ENCODE assay signal across 19 cellular contexts in the genomic region with DNA sequence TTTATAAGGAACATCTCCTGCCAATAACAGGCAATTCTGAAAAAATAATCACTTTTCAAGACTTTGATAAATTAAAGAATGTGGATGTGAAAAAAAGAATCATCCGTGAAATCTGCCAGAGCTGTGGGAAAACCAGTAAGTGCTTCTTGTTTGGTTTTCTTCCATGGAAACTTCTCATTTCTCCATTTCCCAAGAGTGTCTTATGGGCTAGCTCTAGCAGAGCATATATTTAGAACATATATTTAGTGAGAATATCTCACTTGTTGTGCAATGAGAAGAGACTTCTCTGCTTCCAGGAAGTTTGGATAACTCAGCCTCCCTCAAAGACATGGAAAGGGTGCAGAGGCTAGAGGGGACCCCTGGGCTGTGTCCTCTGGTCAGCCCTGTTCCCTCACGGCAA. TPM values are rescaled to one million over a fixed set of nuclear protein-coding genes. Genes with fewer than 3 reads are reported as not detected.
DNase-seq lines count a peak whose midpoint lies in the region; ATAC-seq, FAIRE-seq and TF ChIP-seq lines count a peak whose summit lies in the region.
"Had no signal": no experiment of that assay in that cellular context is flagged by ENCODE, and none has a peak within 500 bp of the region (broad histone marks: within the 10 kb centered on the region; RNA-seq: fewer than 3 reads in every experiment).

No MANE protein-coding gene starts in this region.

- H3K27me3 Mint-ChIP-seq in H9 (ENCODE audit: low read depth) = no peaks in the 10 kb centered on the region; the same call in 1 of the 2 replicates

- WGBS in H9 (ENCODE audit: extremely low coverage, insufficient read length, low lambda C conversion rate) = no CpG with 5 or more reads among the region's 2 CpGs
- WGBS in H1 (ENCODE audit: extremely low coverage in 1 of 2, insufficient coverage in 1 of 2, insufficient read length in 1 of 2, insufficient replicate concordance in 2 of 2, low coverage in 1 of 2, low lambda C conversion rate in 2 of 2, missing lambda C conversion rate in 1 of 2), 2 experiments = 75% methylated on average over 2 of the region's 2 CpGs; no CpG with 5 or more reads in 1 of the 2 experiments
- no CpG with 5 or more reads among the region's 2 CpGs for WGBS in mesodermal cell (ENCODE audit: insufficient coverage in 2 of 2), 2 experiments

- H4K91ac ChIP-seq in H9 (ENCODE audit: insufficient read length, low read depth, low read length) = no peak overlapping the region
- H4K91ac ChIP-seq in H1 (replicated peaks; ENCODE audit: insufficient read length, low read length) = no peak overlapping the region

- H4K8ac ChIP-seq in H9 (replicated peaks; ENCODE audit: insufficient read length, low read depth, low read length) (no peak overlapping the region), H1 (ENCODE audit: extremely low read depth, insufficient read depth, low read length) (no peak overlapping the region)

- no peaks in the 10 kb centered on the region for H3K79me2 ChIP-seq in H9 (ENCODE audit: insufficient read depth, low read length)
- no peaks in the 10 kb centered on the region for H3K79me2 ChIP-seq in PC-3 (ENCODE audit: low read length)
- no peaks in the 10 kb centered on the region for H3K79me2 ChIP-seq in H1 (ENCODE audit: control insufficient read depth in 1 of 2, insufficient read depth in 2 of 2, low read length in 2 of 2)

- H3K18ac ChIP-seq in H9 (ENCODE audit: insufficient read length, low read depth, low read length) (no peak overlapping the region), H1 (ENCODE audit: extremely low read depth, low read length) (no peak overlapping the region)

- H3K79me1 ChIP-seq in H9 (ENCODE audit: insufficient read depth, low read depth, low read length, poor library complexity, severe bottlenecking) (no peaks in the 10 kb centered on the region), H1 (ENCODE audit: low read depth, low read length) (no peaks in the 10 kb centered on the region)

- no peak overlapping the region for H2BK5ac ChIP-seq in H9 (ENCODE audit: insufficient read length, low read length)
- no peak overlapping the region for H2BK5ac ChIP-seq in H1 (ENCODE audit: low read depth, low read length)

- H2BK20ac ChIP-seq in H9 (ENCODE audit: low read depth, low read length, poor library complexity, severe bottlenecking) (no peak overlapping the region), H1 (ENCODE audit: low read length) (no peak overlapping the region)

- no peak overlapping the region for H2AFZ ChIP-seq in H9 (ENCODE audit: low read length)
- no peak overlapping the region for H2AFZ ChIP-seq in PC-3 (ENCODE audit: low read length)
- 0 out of 2 replicates have a peak overlapping the region, but pooled peaks have one; percentile 52 for H2AFZ ChIP-seq in H1 (ENCODE audit: low read length)

- CTCF ChIA-PET in PC-3 (lab: Charles Lee) (no interaction called here), H1 (lab: Charles Lee; ENCODE audit: partially characterized antibody) (interaction anchor here (2.3 kb wide), 1 partner anchor 119 kb away, joined by 9 read pairs; no protein-coding TSS in a partner anchor)

- no peak overlapping the region for H4K5ac ChIP-seq in H9 (ENCODE audit: insufficient read length, low read depth, low read length)
- H4K5ac ChIP-seq in H1 (ENCODE audit: insufficient read length, low read depth, low read length) = no peak overlapping the region

- H3K4me2 ChIP-seq in H9 (ENCODE audit: insufficient read depth, insufficient read length, low read length) = no peak overlapping the region
- H3K4me2 ChIP-seq in PC-3 (ENCODE audit: low read length) = peak overlapping the region; percentile 31
- no peak overlapping the region for H3K4me2 ChIP-seq in H1 (ENCODE audit: insufficient read depth in 1 of 2, low read depth in 2 of 2, low read length in 2 of 2)

- H3K4me3 ChIP-seq in PC-3 (ENCODE audit: low read length) = no peak overlapping the region
- H3K4me3 ChIP-seq in H1 (ENCODE audit: extremely low read depth in 1 of 4, insufficient read depth in 2 of 4, low read depth in 3 of 4, low read length in 4 of 4) = no peak overlapping the region
- H3K4me3 ChIP-seq in mesodermal cell (ENCODE audit: extremely low read depth, insufficient read depth, low read length, poor library complexity, severe bottlenecking) = no peak overlapping the region

- H3K27me3 ChIP-seq in H9 (ENCODE audit: insufficient read depth, low read length) = no peaks in the 10 kb centered on the region
- H3K27me3 ChIP-seq in PC-3 (ENCODE audit: low read length) = no peaks in the 10 kb centered on the region
- H3K27me3 ChIP-seq in H1 (replicated peaks in 1 of 4; ENCODE audit: control insufficient read depth in 3 of 4, extremely low read depth in 1 of 4, insufficient read depth in 3 of 4, low read length in 3 of 4) = no peaks in the 10 kb centered on the region

- no peak for TF ChIP-seq EP300 in H1 (IDR thresholded peaks at IDR 0.05; ENCODE audit: borderline replicate concordance in 1 of 2, low read depth in 2 of 2, low read length in 2 of 2)

- no peak overlapping the region for H2BK15ac ChIP-seq in H9 (ENCODE audit: low read depth, low read length)
- no peak overlapping the region for H2BK15ac ChIP-seq in H1 (ENCODE audit: low read length)

- H3K36me3 Mint-ChIP-seq in H9 (ENCODE audit: insufficient read depth in 1 of 3, low read depth in 3 of 3) = no peaks in the 10 kb centered on the region

- H3K27ac Mint-ChIP-seq in H9 = peak overlapping the region in 2 of 3 experiments; percentile 57 to 81; a peak in 3 of 7 replicates
- H3K27ac Mint-ChIP-seq: CD4-positive, alpha-beta T cell had no signal

- H3K23ac ChIP-seq in H9 (ENCODE audit: insufficient read length, low read depth, low read length) (no peak overlapping the region), H1 (ENCODE audit: insufficient read length) (no peak overlapping the region)

- TF ChIP-seq CTCF in H9 (conservative IDR thresholded peaks at IDR 0.05) (no peak), PC-3 (conservative IDR thresholded peaks at IDR 0.05; ENCODE audit: low read depth, low read length) (no peak), H1 (IDR thresholded peaks at IDR 0.05; ENCODE audit: control extremely low read depth in 1 of 3, insufficient read depth in 1 of 3, low read depth in 1 of 3, low read length in 3 of 3) (no peak)

- H2AK5ac ChIP-seq in H9 (ENCODE audit: insufficient read length, low read length) = no peak overlapping the region
- H2AK5ac ChIP-seq in H1 (ENCODE audit: low read depth, low read length) = no peak overlapping the region

- H3K9ac ChIP-seq in H9 (ENCODE audit: extremely low read depth, insufficient read length, low read length) = no peak overlapping the region
- H3K9ac ChIP-seq in PC-3 (ENCODE audit: low read length) = no peak overlapping the region
- H3K9ac ChIP-seq in H1 (replicated peaks in 1 of 4; ENCODE audit: extremely low read depth in 1 of 4, low read depth in 3 of 4, low read length in 3 of 4) = no peak overlapping the region

- H3K9me2 ChIP-seq in PC-3 (replicated peaks; ENCODE audit: low read length) = no peaks in the 10 kb centered on the region

- TF ChIP-seq RAD21 in H1 (IDR thresholded peaks at IDR 0.05 in 1 of 2, conservative IDR thresholded peaks at IDR 0.05 in 1 of 2; ENCODE audit: low read depth in 2 of 2, low read length in 2 of 2) = no peak

- H3K27ac ChIP-seq in H9 (ENCODE audit: insufficient read length, low read depth, low read length) (no peak overlapping the region), PC-3 (ENCODE audit: low read length) (peak overlapping the region; percentile 53), H1 (ENCODE audit: low read depth, low read length) (no peak overlapping the region), mesodermal cell (ENCODE audit: low read depth, low read length, severe bottlenecking) (peak overlapping the region; percentile 33)
- H3K27ac ChIP-seq: RWPE1 had no signal

- FAIRE-seq in H1 (lab: Jason Lieb, UNC) = no peak

- H2BK120ac ChIP-seq in H9 (ENCODE audit: low read depth, low read length, poor library complexity, severe bottlenecking) (no peak overlapping the region), H1 (replicated peaks; ENCODE audit: low read depth, low read length) (no peak overlapping the region)

- no TSS peak for BruUV-seq in PC-3 (replicated peaks; lab: Mats Ljungman, UMichigan)

- H3T11ph ChIP-seq in H9 (ENCODE audit: low read length) = no peak overlapping the region

- no peaks in the 10 kb centered on the region for H3K9me3 Mint-ChIP-seq in H9
- H3K9me3 Mint-ChIP-seq: CD4-positive, alpha-beta T cell had no signal

- H3F3A ChIP-seq in PC-3 (ENCODE audit: low read length, unreplicated experiment) = no peaks in the 10 kb centered on the region

- H3K4me1 Mint-ChIP-seq in H9 = peaks cover 9 to 13% of the 10 kb centered on the region in 2 experiments

- H3K36me3 ChIP-seq in PC-3 (ENCODE audit: low read depth, low read length) (no peaks in the 10 kb centered on the region), H1 (ENCODE audit: control insufficient read depth in 2 of 4, insufficient read depth in 4 of 4, low read length in 3 of 4) (no peaks in the 10 kb centered on the region), mesodermal cell (ENCODE audit: control insufficient read depth, insufficient read depth, low read length) (no peaks in the 10 kb centered on the region)

- H3K9me3 ChIP-seq in H9 (ENCODE audit: control insufficient read depth, low read depth, low read length) (no peaks in the 10 kb centered on the region), PC-3 (ENCODE audit: low read length) (no peaks in the 10 kb centered on the region), H1 (ENCODE audit: insufficient read depth in 2 of 2, low read depth in 1 of 2, low read length in 1 of 2) (no peaks in the 10 kb centered on the region), mesodermal cell (ENCODE audit: control insufficient read depth, low read length) (no peaks in the 10 kb centered on the region)

- no peak overlapping the region for H2BK12ac ChIP-seq in H9 (ENCODE audit: insufficient read length, low read depth, low read length)
- H2BK12ac ChIP-seq in H1 (ENCODE audit: low read depth, low read length) = no peak overlapping the region

- no peak for DNase-seq in H9
- no peak for DNase-seq in PC-3
- DNase-seq in H1 (ENCODE audit: low read depth in 1 of 2, low spot score in 2 of 2) = no peak
- no peak for DNase-seq in Ammon's horn (ENCODE audit: low spot score)
- no peak for DNase-seq in putamen (ENCODE audit: low spot score)
- no peak for DNase-seq in NCI-H1105 (lab: John Stamatoyannopoulos, UW)
- DNase-seq: CD4-positive, alpha-beta T cell; GDM1; Kasumi-1; MM.1S; NCI-H1092 treated with DMSO at 0.1 percent for 48 hours; NCI-H1694; NCI-H2081 treated with DMSO at 0.1 percent for 48 hours; NCI-H510A had no signal

- no peaks in the 10 kb centered on the region for H3K23me2 ChIP-seq in H9 (ENCODE audit: insufficient read length, low read depth, low read length, poor library complexity, severe bottlenecking)
- H3K23me2 ChIP-seq in H1 (ENCODE audit: low read depth, low read length) = no peaks in the 10 kb centered on the region

- no peak overlapping the region for H3K14ac ChIP-seq in H9 (ENCODE audit: insufficient read depth, low read length)
- H3K14ac ChIP-seq in H1 (ENCODE audit: insufficient read length) = no peak overlapping the region

- no peaks in the 10 kb centered on the region for H3K4me1 ChIP-seq in H9 (ENCODE audit: insufficient read depth, low read length)
- H3K4me1 ChIP-seq in PC-3 (ENCODE audit: insufficient read depth, low read length) = peaks cover 15% of the 10 kb centered on the region
- H3K4me1 ChIP-seq in H1 (replicated peaks in 1 of 4; ENCODE audit: control insufficient read depth in 3 of 4, insufficient read depth in 4 of 4, low read length in 3 of 4) = peaks cover 0 to 3% (median 2%) of the 10 kb centered on the region in 4 experiments; a peak in 2 of 7 replicates
- peaks cover 6% of the 10 kb centered on the region for H3K4me1 ChIP-seq in mesodermal cell (ENCODE audit: control insufficient read depth, insufficient read depth, low read length, poor library complexity, severe bottlenecking)

- ATAC-seq in PC-3 (no peak), HG02588 (IDR thresholded peaks at IDR 0.05; ENCODE audit: unreplicated experiment) (no peak)

- no peak overlapping the region for H3K4ac ChIP-seq in H9 (ENCODE audit: low read depth, low read length)
- H3K4ac ChIP-seq in H1 (replicated peaks; ENCODE audit: insufficient read length, low read depth, low read length) = no peak overlapping the region

- TF ChIP-seq POLR2A in H1 (IDR thresholded peaks at IDR 0.05; ENCODE audit: control extremely low read depth in 1 of 2, low read depth in 2 of 2, low read length in 2 of 2) = no peak

- H4K20me1 ChIP-seq in H9 (ENCODE audit: control insufficient read depth, insufficient read depth, insufficient read length) (no peaks in the 10 kb centered on the region), PC-3 (ENCODE audit: low read length) (no peaks in the 10 kb centered on the region), H1 (replicated peaks in 1 of 2; ENCODE audit: control insufficient read depth in 1 of 2, insufficient read depth in 2 of 2, low read length in 2 of 2) (no peaks in the 10 kb centered on the region)

- intact Hi-C loops in PC-3 (cut with micrococcal nuclease) = no loop called here

- no peak overlapping the region for H3K4me3 Mint-ChIP-seq in H9
- H3K4me3 Mint-ChIP-seq: CD4-positive, alpha-beta T cell had no signal

- H3K56ac ChIP-seq in H9 (ENCODE audit: insufficient read length, low read depth, low read length) (no peak overlapping the region), H1 (replicated peaks; ENCODE audit: insufficient read length, low read depth, low read length) (no peak overlapping the region)

- POLR2A ChIA-PET in PC-3 (lab: Charles Lee; ENCODE audit: unreplicated experiment) = no interaction called here
- POLR2A ChIA-PET in H1 (lab: Charles Lee; ENCODE audit: partially characterized antibody) = no interaction called here

RNA-seq across cellular contexts. Expression of a gene that starts 49.9 kb away (rescaled TPM):
- total RNA-seq in H9 (2021) = 0.04 TPM in 2 replicates
- not detected in 2 replicates for total RNA-seq in PC-3 (2014; rRNA removed)
- total RNA-seq in H1 (2021; fragmentation: NEBNext Ultra II Directional; extraction: Animal tissue kit (Norgen Biotek cat#: 25700)) = 0.06 TPM in 1 of 2 replicates, not detected in the other
- 0.05 TPM in 1 of 2 replicates, not detected in the other for polyA plus RNA-seq in H1 (2011; rRNA removed)
- polyA plus RNA-seq in H1 (2011; cell fraction: cytosol; rRNA removed) = 0.01 TPM
- not detected for polyA plus RNA-seq in H1 (2011; cell fraction: nucleus; rRNA removed)
- polyA plus RNA-seq in H1 (2012, experiment 1 of 2) = 0.03 TPM in 2 of 4 replicates, not detected in the others
- polyA plus RNA-seq in H1 (2012, experiment 2 of 2) = not detected
- 0.02 TPM for polyA plus RNA-seq in H1 (2013, experiment 1 of 2)
- 0.02 TPM for polyA plus RNA-seq in H1 (2013, experiment 2 of 2)
- 0.03 and 0.10 TPM in 2 replicates for polyA minus RNA-seq in H1 (2011; rRNA and poly(A)+ RNA removed)
- polyA minus RNA-seq in H1 (2011; cell fraction: cytosol; rRNA and poly(A)+ RNA removed) = not detected
- not detected for polyA minus RNA-seq in H1 (2011; cell fraction: nucleus; rRNA and poly(A)+ RNA removed)
- polyA plus RNA-seq in mesodermal cell (2013, experiment 1 of 2) = 0.04 TPM
- polyA plus RNA-seq in mesodermal cell (2013, experiment 2 of 2) = not detected
- total RNA-seq: CD4-positive, alpha-beta T cell; IMR-90 had no signal
- polyA plus RNA-seq: BJ, IMR-90 had no signal

Comparison
In these comparisons a context has a peak if more than half of its experiments do, and no peak if none do; other contexts are left out.
1. H3K27ac ChIP-seq: peak in PC-3 (single experiment) and mesodermal cell (single experiment); none in H9 (single experiment) and H1 (single experiment).